26 cellular contexts compared by ENCODE assay signal in genomic region chr5:179204572-179204971, GRCh38.
"Had no signal": no experiment of that assay in that cellular context is flagged by ENCODE, and none has a peak within 500 bp of the region (broad histone marks: within the 10 kb centered on the region; RNA-seq: fewer than 3 reads in every experiment).

No MANE protein-coding gene starts in this region.

- H3K4me3 ChIP-seq: neural progenitor cell, pancreas, prostate gland, right atrium auricular region, right lobe of liver, sigmoid colon, stomach, thoracic aorta, thyroid gland, tibial nerve, upper lobe of left lung, vagina had no signal

- H3K4me2 ChIP-seq: neural progenitor cell had no signal

- H2AFZ ChIP-seq: neural progenitor cell had no signal

- H3K36me3 ChIP-seq: neural progenitor cell, neutrophil, pancreas, prostate gland, right atrium auricular region, right lobe of liver, sigmoid colon, stomach, thoracic aorta, thyroid gland, upper lobe of left lung, vagina had no signal

- H3K4me1 ChIP-seq: neural progenitor cell, pancreas, prostate gland, right atrium auricular region, right lobe of liver, sigmoid colon, stomach, thyroid gland, upper lobe of left lung had no signal

- FAIRE-seq: pancreas, small intestine, urothelium cell line had no signal

- H3K27me3 ChIP-seq: neural progenitor cell, neutrophil, pancreas, right atrium auricular region, right lobe of liver, sigmoid colon, thyroid gland, tibial nerve, upper lobe of left lung, vagina had no signal

- DNase-seq: natural killer cell; nucleus accumbens; retina; right lobe of liver; sigmoid colon; small intestine; stimulated activated CD4-positive, alpha-beta T cell treated with anti-CD3 and anti-CD28 coated beads, Interleukin-15, amount 100 ng/mL, for 24 hours; stimulated activated CD4-positive, alpha-beta T cell treated with anti-CD3 and anti-CD28 coated beads, Interleukin-2, amount 100 ng/mL, for 24 hours; stimulated activated CD4-positive, alpha-beta T cell treated with anti-CD3 and anti-CD28 coated beads, Interleukin-2, amount 100 ng/mL, for 48 hours; stimulated activated CD4-positive, alpha-beta T cell treated with anti-CD3 and anti-CD28 coated beads, Interleukin-4, amount 100 ng/mL, for 24 hours; stimulated activated naive B cell treated with anti-CD40 and anti-IgM and Interleukin-4, amounts not matched to agents 10 μg/mL and 1 μg/mL and 100 μg/mL, for 72 hours; stimulated activated naive CD4-positive, alpha-beta T cell treated with Interleukin-2 at 50 U/mL for 16 hours; stomach; thyroid gland; trophoblast cell had no signal

- H3K27ac ChIP-seq: neural progenitor cell, neutrophil, pancreas, prostate gland, right atrium auricular region, right lobe of liver, sigmoid colon, stomach, thoracic aorta, thyroid gland, tibial nerve, upper lobe of left lung, vagina had no signal

- H3K9ac ChIP-seq: neural progenitor cell had no signal

- ATAC-seq: natural killer cell; pancreas; right lobe of liver; stimulated activated effector memory CD8-positive, alpha-beta T cell treated with anti-CD3 and anti-CD28 coated beads, Interleukin-12 subunit alpha, Interleukin-12 subunit beta, amount 100 ng/mL, for 72 hours; stimulated activated naive B cell treated with anti-CD40 and anti-IgM and Interleukin-4, amounts not matched to agents 10 μg/mL and 1 μg/mL and 100 μg/mL, for 72 hours had no signal

- H3K9me3 ChIP-seq: neutrophil, pancreas, prostate gland, right atrium auricular region, right lobe of liver, sigmoid colon, stomach, thoracic aorta, thyroid gland, tibial nerve, upper lobe of left lung, vagina had no signal
